8 cellular contexts compared by ENCODE assay signal in genomic region chr9:111481885-111482636, GRCh38. TPM values are rescaled to one million over a fixed set of nuclear protein-coding genes. Genes with fewer than 3 reads are reported as not detected.
DNase-seq lines count a peak whose midpoint lies in the region; ATAC-seq and TF ChIP-seq lines count a peak whose summit lies in the region.

No MANE protein-coding gene starts in this region.

- no peak for DNase-seq in activated CD4-positive, alpha-beta T cell treated with anti-CD3 and anti-CD28 coated beads for 36 hours
- no peak for DNase-seq in activated CD4-positive, alpha-beta T cell treated with anti-CD3 and anti-CD28 coated beads for 48 hours
- peak; percentile 36 for DNase-seq in NCI-H526 treated with DMSO at 0.1 percent for 48 hours (lab: John Stamatoyannopoulos, UW)
- peak; percentile 48 to 51 for DNase-seq in cardiac fibroblast (ENCODE audit: low read depth in 2 of 2)

- no peaks in the 10 kb centered on the region for H3K27me3 Mint-ChIP-seq in activated CD4-positive, alpha-beta T cell treated with anti-CD3 and anti-CD28 coated beads for 36 hours

- peaks cover 39% of the 10 kb centered on the region for H3K4me1 Mint-ChIP-seq in activated CD4-positive, alpha-beta T cell treated with anti-CD3 and anti-CD28 coated beads for 36 hours

- peak overlapping the region; percentile 91 for H3K27ac ChIP-seq in mesodermal cell (ENCODE audit: low read depth, low read length, severe bottlenecking)

- CTCF ChIA-PET in activated CD4-positive, alpha-beta T cell treated with anti-CD3 and anti-CD28 coated beads for 36 hours (lab: Charles Lee): interaction anchor here (0.6 to 1.9 kb wide), 2 partner anchors 11 to 30 kb away, joined by 4 to 7 read pairs; no protein-coding TSS in a partner anchor

- H3K36me3 Mint-ChIP-seq in activated CD4-positive, alpha-beta T cell treated with anti-CD3 and anti-CD28 coated beads for 36 hours (ENCODE audit: low read depth): peaks cover 11% of the 10 kb centered on the region

- intact Hi-C loops in activated CD4-positive, alpha-beta T cell treated with anti-CD3 and anti-CD28 coated beads for 36 hours (cut with DNase I, micrococcal nuclease): loop anchor here (2.0 to 10.0 kb wide), 5 partner anchors 415 to 1507 kb away; partner anchors contain the start of genes INIP (in 1 of the 2), KIAA1958 (in 1 of the 2), SNX30 (in 1 of the 2) and UGCG (in 1 of the 2)

- ATAC-seq in activated CD4-positive, alpha-beta T cell treated with anti-CD3 and anti-CD28 coated beads for 36 hours: no peak
- ATAC-seq in HG02763 (IDR thresholded peaks at IDR 0.05; ENCODE audit: unreplicated experiment) (no peak), GM21360 (IDR thresholded peaks at IDR 0.05; ENCODE audit: unreplicated experiment) (no peak), GM19397 (IDR thresholded peaks at IDR 0.05; ENCODE audit: unreplicated experiment) (no peak)

- H3K4me3 ChIP-seq in cardiac fibroblast (replicated peaks in 1 of 2; ENCODE audit: low read depth in 2 of 2, low read length in 2 of 2) (peak overlapping the region; percentile 87 to 90), mesodermal cell (ENCODE audit: extremely low read depth, insufficient read depth, low read length, poor library complexity, severe bottlenecking) (peak overlapping the region; percentile 78)

- POLR2A ChIA-PET in activated CD4-positive, alpha-beta T cell treated with anti-CD3 and anti-CD28 coated beads for 36 hours (lab: Charles Lee): no interaction called here

- H3K36me3 ChIP-seq in mesodermal cell (ENCODE audit: control insufficient read depth, insufficient read depth, low read length): no peaks in the 10 kb centered on the region

- H3K9me3 Mint-ChIP-seq in activated CD4-positive, alpha-beta T cell treated with anti-CD3 and anti-CD28 coated beads for 36 hours (ENCODE audit: low read depth): no peaks in the 10 kb centered on the region

- peak overlapping the region; percentile 82 for H3K27ac Mint-ChIP-seq in activated CD4-positive, alpha-beta T cell treated with anti-CD3 and anti-CD28 coated beads for 36 hours

- peaks cover 3% of the 10 kb centered on the region for H3K9me3 ChIP-seq in mesodermal cell (ENCODE audit: control insufficient read depth, low read length)

- peaks cover 3% of the 10 kb centered on the region for H3K4me1 ChIP-seq in mesodermal cell (ENCODE audit: control insufficient read depth, insufficient read depth, low read length, poor library complexity, severe bottlenecking)

- WGBS in mesodermal cell (ENCODE audit: insufficient coverage in 2 of 2), 2 experiments: 35 to 47% methylated on average over 10 of the region's 13 CpGs

- no peak for TF ChIP-seq CTCF in cardiac fibroblast (IDR thresholded peaks at IDR 0.05; ENCODE audit: low read depth, low read length)

- H3K4me3 Mint-ChIP-seq in activated CD4-positive, alpha-beta T cell treated with anti-CD3 and anti-CD28 coated beads for 36 hours: peak overlapping the region; percentile 81

RNA-seq across cellular contexts. Expression of gene ECPAS, which starts 2.1 kb away (rescaled TPM):
- 100 to 1,000 TPM in 1 of 2 experiments, 10 to 100 TPM in 1; 78.4 to 127 TPM for total RNA-seq in activated CD4-positive, alpha-beta T cell treated with anti-CD3 and anti-CD28 coated beads for 36 hours
- 43.5 TPM for polyA plus RNA-seq in mesodermal cell (2013, experiment 1 of 2)
- polyA plus RNA-seq in mesodermal cell (2013, experiment 2 of 2): 44.0 TPM

RNA-seq across cellular contexts. Expression of gene ZNF483, which starts 42.9 kb away (rescaled TPM):
- total RNA-seq in activated CD4-positive, alpha-beta T cell treated with anti-CD3 and anti-CD28 coated beads for 36 hours: 1 to 10 TPM; 2.5 to 3.0 TPM
- polyA plus RNA-seq in mesodermal cell (2013, experiment 1 of 2): 2.8 TPM
- polyA plus RNA-seq in mesodermal cell (2013, experiment 2 of 2): 1.8 TPM

Comparison
In these comparisons a context has a peak if more than half of its experiments do, and no peak if none do; other contexts are left out.
1. DNase-seq: peak in NCI-H526 treated with DMSO at 0.1 percent for 48 hours (single experiment) and cardiac fibroblast (2 of 2); none in activated CD4-positive, alpha-beta T cell treated with anti-CD3 and anti-CD28 coated beads for 36 hours (single experiment) and activated CD4-positive, alpha-beta T cell treated with anti-CD3 and anti-CD28 coated beads for 48 hours (single experiment).